Comparison of ENCODE assay signal across 19 cellular contexts in the genomic region with DNA sequence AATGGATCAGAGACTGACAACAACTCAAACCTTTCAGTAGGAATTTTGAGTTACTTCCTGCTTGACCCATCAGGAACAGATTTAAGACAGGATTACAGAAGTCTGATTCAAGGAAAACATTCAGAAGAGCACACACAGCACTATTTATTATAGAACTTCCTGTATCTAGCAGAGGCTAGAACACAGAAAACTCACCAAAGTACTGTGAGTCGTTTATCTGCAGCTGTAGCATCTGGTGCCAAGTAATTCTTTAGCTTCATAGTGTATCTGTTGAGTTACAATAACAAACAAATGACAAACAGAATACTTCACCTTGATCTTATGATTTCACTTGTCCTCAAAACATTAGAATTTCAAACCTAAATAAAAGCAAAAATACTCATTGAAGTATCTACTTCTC. TPM values are rescaled to one million over a fixed set of nuclear protein-coding genes. Genes with fewer than 3 reads are reported as not detected.
"Had no signal": no experiment of that assay in that cellular context is flagged by ENCODE, and none has a peak within 500 bp of the region (broad histone marks: within the 10 kb centered on the region; RNA-seq: fewer than 3 reads in every experiment).

No MANE protein-coding gene starts in this region.

- ATAC-seq: activated CD8-positive, alpha-beta T cell treated with anti-CD3 and anti-CD28 coated beads, Interleukin-2, amount 10 ng/mL, durations not matched to agents 7 days and 5 days; left cardiac atrium; stimulated activated naive CD8-positive, alpha-beta T cell treated with anti-CD3 and anti-CD28 coated beads, Interleukin-15, Interleukin-2, amounts not matched to agents 100 U/mL and 50 U/mL, for 24 hours; upper lobe of right lung had no signal

- H3K27me3 ChIP-seq: breast epithelium, colonic mucosa, testis, upper lobe of right lung had no signal

- H3K4me1 ChIP-seq: breast epithelium, colonic mucosa, testis, upper lobe of right lung had no signal

- H3K4me3 ChIP-seq: breast epithelium, colonic mucosa, testis, upper lobe of right lung had no signal

- H3K4me2 ChIP-seq: SK-N-SH had no signal

- DNase-seq: activated CD4-positive, alpha-beta T cell treated with anti-CD3 and anti-CD28 coated beads for 4 hours; activated CD8-positive, alpha-beta memory T cell treated with anti-CD3 and anti-CD28 coated beads, Interleukin-2, amount 50 U/mL, for 48 hours; activated CD8-positive, alpha-beta T cell treated with anti-CD3 and anti-CD28 coated beads, Interleukin-2, amount 10 ng/mL, durations not matched to agents 7 days and 5 days; amygdala; colonic mucosa; effector CD8-positive, alpha-beta T cell; hippocampal formation; left cardiac atrium; SK-N-SH; stimulated activated CD4-positive, alpha-beta T cell treated with anti-CD3 and anti-CD28 coated beads, Interleukin-4, amount 100 ng/mL, for 1 hour; stimulated activated CD8-positive, alpha-beta memory T cell treated with anti-CD3 and anti-CD28 coated beads, Interleukin-4, amount 100 ng/mL, for 48 hours; stimulated activated naive CD8-positive, alpha-beta T cell treated with anti-CD3 and anti-CD28 coated beads, Interleukin-15, Interleukin-2, amounts not matched to agents 100 U/mL and 50 U/mL, for 24 hours; T-helper 1 cell; testis; upper lobe of right lung; WERI-Rb-1 had no signal

- H3K9ac ChIP-seq: SK-N-SH had no signal

- H3K9me3 ChIP-seq: breast epithelium, colonic mucosa, SK-N-SH, testis, upper lobe of right lung had no signal

- H3K27ac ChIP-seq: breast epithelium, colonic mucosa, testis, upper lobe of right lung, WERI-Rb-1 had no signal

RNA-seq across cellular contexts. Expression of gene GDF9, which starts 21.1 kb away (rescaled TPM):
- total RNA-seq: activated T-helper 2 cell treated with anti-CD3 and anti-CD28 coated beads, Interferon-gamma antibody, Interleukin-2, Interleukin-4, amounts not matched to agents 10 μg/mL and 5 μg/mL and 100 μg/mL, durations not matched to agents 14 hours and 24 hours and 36 hours; lung microvascular endothelial cell had no signal
